In genomic region chr7:66576646-66577045, GRCh38 we compare ENCODE assay signal across 18 cellular contexts. TPM values are rescaled to one million over a fixed set of nuclear protein-coding genes. Genes with fewer than 3 reads are reported as not detected.
DNase-seq lines count a peak whose midpoint lies in the region; ATAC-seq and TF ChIP-seq lines count a peak whose summit lies in the region.
"Had no signal": no experiment of that assay in that cellular context is flagged by ENCODE, and none has a peak within 500 bp of the region (broad histone marks: within the 10 kb centered on the region; RNA-seq: fewer than 3 reads in every experiment).

No MANE protein-coding gene starts in this region.

- no peaks in the 10 kb centered on the region for H3K27me3 Mint-ChIP-seq in CD4-positive, alpha-beta memory T cell
- H3K27me3 Mint-ChIP-seq in H9 (ENCODE audit: low read depth): no peaks in the 10 kb centered on the region
- no peaks in the 10 kb centered on the region for H3K27me3 Mint-ChIP-seq in chondrocyte (ENCODE audit: low read depth)

- H2AFZ ChIP-seq in H9 (ENCODE audit: low read length) (no peak overlapping the region), trophoblast cell (ENCODE audit: insufficient read depth, low read length, poor library complexity) (no peak overlapping the region)

- POLR2A ChIA-PET in CD4-positive, alpha-beta memory T cell (lab: Charles Lee; ENCODE audit: partially characterized antibody): interaction anchor here (0.9 kb wide), 1 partner anchor 164 kb away, joined by 4 read pairs; the partner anchor contains the start of gene RABGEF1

- H3K4ac ChIP-seq in H9 (ENCODE audit: low read depth, low read length): no peak overlapping the region
- peak overlapping the region; percentile 52 for H3K4ac ChIP-seq in trophoblast cell (ENCODE audit: low read depth, low read length)

- H3K4me1 Mint-ChIP-seq in CD4-positive, alpha-beta memory T cell: peaks cover 25 to 63% (median 47%) of the 10 kb centered on the region in 4 donors
- peaks cover 0 to 11% of the 10 kb centered on the region in 2 experiments; a peak in 2 of 4 replicates for H3K4me1 Mint-ChIP-seq in H9
- H3K4me1 Mint-ChIP-seq in chondrocyte (ENCODE audit: low read depth): peaks cover 48% of the 10 kb centered on the region

- no peak overlapping the region for H2BK15ac ChIP-seq in H9 (ENCODE audit: low read depth, low read length)

- H4K12ac ChIP-seq in trophoblast cell (ENCODE audit: low read depth, low read length): no peak overlapping the region

- TF ChIP-seq CTCF in H9 (conservative IDR thresholded peaks at IDR 0.05) (no peak), chondrocyte (IDR thresholded peaks at IDR 0.05) (no peak)

- H2BK120ac ChIP-seq in H9 (ENCODE audit: low read depth, low read length, poor library complexity, severe bottlenecking) (no peak overlapping the region), trophoblast cell (ENCODE audit: insufficient read depth, low read length, poor library complexity) (no peak overlapping the region)

- H3K27ac ChIP-seq in CD4-positive, alpha-beta memory T cell (ENCODE audit: low read depth, low read length): no peak overlapping the region
- H3K27ac ChIP-seq in H9 (ENCODE audit: insufficient read length, low read depth, low read length): no peak overlapping the region
- H3K27ac ChIP-seq in trophoblast cell (ENCODE audit: low read depth, low read length): no peak overlapping the region
- H3K27ac ChIP-seq: KMS-11 had no signal

- peaks cover 15% of the 10 kb centered on the region for H3K36me3 ChIP-seq in CD4-positive, alpha-beta memory T cell (ENCODE audit: insufficient read depth, low read length)
- peaks cover 6 to 10% of the 10 kb centered on the region in 2 experiments for H3K36me3 ChIP-seq in trophoblast cell (ENCODE audit: control insufficient read depth in 1 of 2, insufficient read depth in 2 of 2, low read length in 2 of 2)
- H3K36me3 ChIP-seq: MG63 had no signal

- H4K5ac ChIP-seq in H9 (ENCODE audit: insufficient read length, low read depth, low read length): no peak overlapping the region

- no peaks in the 10 kb centered on the region for H3K23me2 ChIP-seq in H9 (ENCODE audit: insufficient read length, low read depth, low read length, poor library complexity, severe bottlenecking)

- H2BK20ac ChIP-seq in H9 (ENCODE audit: low read depth, low read length, poor library complexity, severe bottlenecking): no peak overlapping the region

- H3K4me1 ChIP-seq in CD4-positive, alpha-beta memory T cell (ENCODE audit: insufficient read depth, low read length): peaks cover 23% of the 10 kb centered on the region
- H3K4me1 ChIP-seq in H9 (ENCODE audit: insufficient read depth, low read length): no peaks in the 10 kb centered on the region
- no peaks in the 10 kb centered on the region for H3K4me1 ChIP-seq in trophoblast cell (ENCODE audit: control insufficient read depth in 1 of 2, insufficient read depth in 2 of 2, low read length in 2 of 2)

- H2AK5ac ChIP-seq in H9 (ENCODE audit: insufficient read length, low read length) (no peak overlapping the region), trophoblast cell (ENCODE audit: low read length) (no peak overlapping the region)

- no peaks in the 10 kb centered on the region for H3K9me3 ChIP-seq in CD4-positive, alpha-beta memory T cell (ENCODE audit: control insufficient read depth in 1 of 2, low read length in 2 of 2)
- H3K9me3 ChIP-seq in H9 (ENCODE audit: control insufficient read depth, low read depth, low read length) (no peaks in the 10 kb centered on the region), trophoblast cell (ENCODE audit: insufficient read depth, low read depth, low read length) (no peaks in the 10 kb centered on the region)
- H3K9me3 ChIP-seq: MG63 had no signal

- H3K79me1 ChIP-seq in H9 (ENCODE audit: insufficient read depth, low read depth, low read length, poor library complexity, severe bottlenecking) (peaks cover 11% of the 10 kb centered on the region), trophoblast cell (ENCODE audit: low read length) (no peaks in the 10 kb centered on the region)

- H2BK12ac ChIP-seq in H9 (ENCODE audit: insufficient read length, low read depth, low read length) (no peak overlapping the region), trophoblast cell (ENCODE audit: low read length) (no peak overlapping the region)

- intact Hi-C loops in CD4-positive, alpha-beta memory T cell (cut with micrococcal nuclease): no loop called here
- intact Hi-C loops in left ventricle myocardium superior (cut with micrococcal nuclease): no loop called here

- WGBS in H9 (ENCODE audit: extremely low coverage, insufficient read length, low lambda C conversion rate): no CpG with 5 or more reads among the region's 7 CpGs
- WGBS in trophoblast cell (ENCODE audit: extremely low coverage, insufficient coverage, insufficient read length): no CpG with 5 or more reads among the region's 7 CpGs

- H3T11ph ChIP-seq in H9 (ENCODE audit: low read length): no peak overlapping the region

- H3K4me3 ChIP-seq in CD4-positive, alpha-beta memory T cell (ENCODE audit: low read length in 2 of 2): no peak overlapping the region
- H3K4me3 ChIP-seq in trophoblast cell (ENCODE audit: low read depth, low read length): no peak overlapping the region
- H3K4me3 ChIP-seq: MG63 had no signal

- no peaks in the 10 kb centered on the region for H4K20me1 ChIP-seq in H9 (ENCODE audit: control insufficient read depth, insufficient read depth, insufficient read length)

- no peak overlapping the region for H4K91ac ChIP-seq in H9 (ENCODE audit: insufficient read length, low read depth, low read length)
- no peak overlapping the region for H4K91ac ChIP-seq in trophoblast cell (ENCODE audit: low read depth, low read length)

- no peak overlapping the region for H3K56ac ChIP-seq in H9 (ENCODE audit: insufficient read length, low read depth, low read length)

- no peak overlapping the region for H3K18ac ChIP-seq in H9 (ENCODE audit: insufficient read length, low read depth, low read length)
- no peak overlapping the region for H3K18ac ChIP-seq in trophoblast cell (ENCODE audit: low read length)

- no peaks in the 10 kb centered on the region for H3K27me3 ChIP-seq in CD4-positive, alpha-beta memory T cell (ENCODE audit: insufficient read depth, low read length)
- H3K27me3 ChIP-seq in H9 (ENCODE audit: insufficient read depth, low read length) (no peaks in the 10 kb centered on the region), trophoblast cell (ENCODE audit: insufficient read depth, low read length) (no peaks in the 10 kb centered on the region)
- H3K27me3 ChIP-seq: MG63 had no signal

- no peak for DNase-seq in CD4-positive, alpha-beta memory T cell
- DNase-seq in H9 (no peak), chondrocyte (ENCODE audit: low spot score) (no peak), trophoblast cell (no peak), left ventricle myocardium superior (no peak), NCI-H2081 treated with DMSO at 0.1 percent for 48 hours (lab: John Stamatoyannopoulos, UW) (no peak)
- no peak for DNase-seq in activated CD4-positive, alpha-beta T cell treated with anti-CD3 and anti-CD28 coated beads for 1 hour
- DNase-seq: ACHN, AML-193, DMS79 treated with DMSO at 0.1 percent for 48 hours, MG63, NCI-H1092 treated with DMSO at 0.1 percent for 48 hours, NCI-H1694 treated with DMSO at 0.1 percent for 48 hours, NCI-H345, RPMI8226, SIG-M5 had no signal

- H3K4me2 ChIP-seq in H9 (ENCODE audit: insufficient read depth, insufficient read length, low read length) (no peak overlapping the region), trophoblast cell (ENCODE audit: low read length) (no peak overlapping the region)

- CTCF ChIA-PET in CD4-positive, alpha-beta memory T cell (lab: Charles Lee; ENCODE audit: partially characterized antibody): no interaction called here

- H3K9me3 Mint-ChIP-seq in CD4-positive, alpha-beta memory T cell: no peaks in the 10 kb centered on the region
- no peaks in the 10 kb centered on the region for H3K9me3 Mint-ChIP-seq in H9
- H3K9me3 Mint-ChIP-seq in chondrocyte (ENCODE audit: low read depth): no peaks in the 10 kb centered on the region

- no peak overlapping the region for H3K9ac ChIP-seq in H9 (ENCODE audit: extremely low read depth, insufficient read length, low read length)
- no peak overlapping the region for H3K9ac ChIP-seq in trophoblast cell (ENCODE audit: low read length)
- H3K9ac ChIP-seq: KMS-11 had no signal

- no peak for ATAC-seq in left ventricle myocardium superior
- ATAC-seq: HCT116 had no signal

- peaks cover 25 to 52% of the 10 kb centered on the region in 2 donors for H3K36me3 Mint-ChIP-seq in CD4-positive, alpha-beta memory T cell
- peaks cover 12 to 59% (median 43%) of the 10 kb centered on the region in 3 experiments; a peak in 6 of 7 replicates for H3K36me3 Mint-ChIP-seq in H9 (ENCODE audit: insufficient read depth in 1 of 3, low read depth in 3 of 3)
- H3K36me3 Mint-ChIP-seq in chondrocyte (ENCODE audit: low read depth): peaks cover 9% of the 10 kb centered on the region

- no peak overlapping the region for H3K23ac ChIP-seq in H9 (ENCODE audit: insufficient read length, low read depth, low read length)
- no peak overlapping the region for H3K23ac ChIP-seq in trophoblast cell (ENCODE audit: low read length)

- H2BK5ac ChIP-seq in H9 (ENCODE audit: insufficient read length, low read length) (no peak overlapping the region), trophoblast cell (ENCODE audit: low read depth, low read length, poor library complexity) (no peak overlapping the region)

- peak overlapping the region; percentile 16 to 79 (median 52) for H3K27ac Mint-ChIP-seq in CD4-positive, alpha-beta memory T cell
- H3K27ac Mint-ChIP-seq in H9: peak overlapping the region in 2 of 3 experiments; percentile 10 to 71; a peak in 4 of 7 replicates
- peak overlapping the region; percentile 4 for H3K27ac Mint-ChIP-seq in chondrocyte (ENCODE audit: unreplicated experiment)

- H4K8ac ChIP-seq in H9 (replicated peaks; ENCODE audit: insufficient read length, low read depth, low read length): no peak overlapping the region
- no peak overlapping the region for H4K8ac ChIP-seq in trophoblast cell (ENCODE audit: low read depth, low read length)

- H3K79me2 ChIP-seq in H9 (ENCODE audit: insufficient read depth, low read length): peaks cover 12% of the 10 kb centered on the region; the same call in 1 of the 2 replicates
- peaks cover 4% of the 10 kb centered on the region for H3K79me2 ChIP-seq in trophoblast cell (ENCODE audit: control insufficient read depth, insufficient read depth, low read length, poor library complexity)

- H3K4me3 Mint-ChIP-seq in CD4-positive, alpha-beta memory T cell: peak overlapping the region in 1 of 8 donors; percentile 30
- H3K4me3 Mint-ChIP-seq in H9: no peak overlapping the region
- H3K4me3 Mint-ChIP-seq in chondrocyte (ENCODE audit: unreplicated experiment): no peak overlapping the region

- H3K14ac ChIP-seq in H9 (ENCODE audit: insufficient read depth, low read length): no peak overlapping the region
- H3K14ac ChIP-seq in trophoblast cell (ENCODE audit: low read length): no peak overlapping the region

RNA-seq across cellular contexts. Expression of gene KCTD7, which starts 52.0 kb away (rescaled TPM):
- total RNA-seq in CD4-positive, alpha-beta memory T cell: 10 to 100 TPM; 57.3 to 63.8 TPM
- 10 to 100 TPM; 10.1 to 22.2 TPM for polyA plus RNA-seq in CD4-positive, alpha-beta memory T cell
- total RNA-seq in H9 (2021): 8.9 and 10.0 TPM in 2 replicates
- 16.4 to 22.6 TPM (median 21.5 TPM) in 3 replicates for total RNA-seq in chondrocyte
- polyA plus RNA-seq in trophoblast cell (2013): 4.7 and 5.1 TPM in 2 replicates
- total RNA-seq in left ventricle myocardium superior: 8.0 TPM
